In genomic region chr4:87220094-87220831, GRCh38 we compare ENCODE assay signal across 8 cellular contexts. TPM values are rescaled to one million over a fixed set of nuclear protein-coding genes. Genes with fewer than 3 reads are reported as not detected.
DNase-seq lines count a peak whose midpoint lies in the region.

TSS of gene KLHL8 (minus strand) at chr4:87220618. CDS start at chr4:87195539, 25,079 bp downstream.

- peak within 1 kb of the TSS; percentile 90 for H3K14ac ChIP-seq in neuronal stem cell (ENCODE audit: low read length)

- peak within 1 kb of the TSS; percentile 98 for H2AFZ ChIP-seq in neuronal stem cell (ENCODE audit: low read length)

- WGBS in neuronal stem cell (ENCODE audit: extremely low coverage in 2 of 2, insufficient read length in 2 of 2, insufficient replicate concordance in 1 of 2), 2 donors = no CpG with 5 or more reads among the region's 70 CpGs

- no peak within 1 kb of the TSS for H2AK5ac ChIP-seq in neuronal stem cell (ENCODE audit: low read depth, low read length)

- H3K9ac ChIP-seq in ES-I3 (ENCODE audit: low read depth, low read length) (peak within 1 kb of the TSS; percentile 94), neuronal stem cell (ENCODE audit: low read depth, low read length, poor library complexity) (peak within 1 kb of the TSS; percentile 96)

- peak within 1 kb of the TSS; percentile 87 for H3K4me2 ChIP-seq in neuronal stem cell (ENCODE audit: insufficient read depth, low read length, poor library complexity, severe bottlenecking)

- H2BK5ac ChIP-seq in neuronal stem cell (ENCODE audit: low read length) = peak within 1 kb of the TSS; percentile 91

- H3K4me1 ChIP-seq in ES-I3 (ENCODE audit: insufficient read depth, low read length) = no peaks in the 10 kb centered on the region
- H3K4me1 ChIP-seq in SJCRH30 = no peaks in the 10 kb centered on the region
- H3K4me1 ChIP-seq in neuronal stem cell (ENCODE audit: control insufficient read depth in 2 of 2, insufficient read depth in 1 of 2, low read depth in 1 of 2, low read length in 2 of 2) = peaks cover 3 to 6% of the 10 kb centered on the region in 2 donors

- peaks cover 6% of the 10 kb centered on the region for H3K79me1 ChIP-seq in neuronal stem cell (ENCODE audit: low read depth, low read length)

- DNase-seq in GOT3 (lab: John Stamatoyannopoulos, UW) (peak; percentile 73), LHCN-M2 (ENCODE audit: low read depth) (peak; percentile 88), SJCRH30 (peak; percentile 89 to 93), foreskin melanocyte (peak; percentile 83), neuronal stem cell (ENCODE audit: low spot score) (peak; percentile 83), substantia nigra (lab: John Stamatoyannopoulos, UW) (peak; percentile 33 to 95 (median 83))
- DNase-seq in activated naive CD4-positive, alpha-beta T cell (lab: John Stamatoyannopoulos, UW) = peak; percentile 61 to 90 (median 70)

- H3K4ac ChIP-seq in neuronal stem cell (ENCODE audit: low read length) = no peak within 1 kb of the TSS

- no peak within 1 kb of the TSS for H4K8ac ChIP-seq in neuronal stem cell (ENCODE audit: low read depth, low read length)

- H3K27ac ChIP-seq in SJCRH30 = peak within 1 kb of the TSS; percentile 83
- H3K27ac ChIP-seq in neuronal stem cell (replicated peaks; ENCODE audit: low read length) = peak within 1 kb of the TSS; percentile 95
- H3K27ac ChIP-seq in substantia nigra (ENCODE audit: low read depth, low read length, poor library complexity, severe bottlenecking) = peak within 1 kb of the TSS; percentile 89

- H3K9me3 ChIP-seq in ES-I3 (ENCODE audit: control insufficient read depth, insufficient read depth, low read length) (no peaks in the 10 kb centered on the region), SJCRH30 (replicated peaks) (no peaks in the 10 kb centered on the region), neuronal stem cell (replicated peaks in 1 of 2; ENCODE audit: control insufficient read depth in 2 of 2, insufficient read depth in 1 of 2, low read depth in 1 of 2, low read length in 2 of 2) (no peaks in the 10 kb centered on the region)

- no peak within 1 kb of the TSS for H2BK15ac ChIP-seq in neuronal stem cell (ENCODE audit: low read length)

- peak within 1 kb of the TSS; percentile 46 for H2BK12ac ChIP-seq in neuronal stem cell (ENCODE audit: low read length)

- H3K4me3 ChIP-seq in SJCRH30 (peak within 1 kb of the TSS; percentile 93), neuronal stem cell (ENCODE audit: low read length in 2 of 2) (peak within 1 kb of the TSS; percentile 76 to 89)

- H3K23ac ChIP-seq in neuronal stem cell (ENCODE audit: low read depth, low read length, poor library complexity) = peak within 1 kb of the TSS; percentile 58

- H3K18ac ChIP-seq in neuronal stem cell (ENCODE audit: low read length) = peak within 1 kb of the TSS; percentile 100

- H3K27me3 ChIP-seq in SJCRH30 (no peaks in the 10 kb centered on the region), neuronal stem cell (ENCODE audit: control insufficient read depth in 3 of 3, insufficient read depth in 3 of 3, low read depth in 1 of 3, low read length in 3 of 3) (peaks cover 0 to 11% (median 0%) of the 10 kb centered on the region in 3 experiments)

- no peak within 1 kb of the TSS for H2BK120ac ChIP-seq in neuronal stem cell (ENCODE audit: low read depth, low read length)

- no peak within 1 kb of the TSS for H4K91ac ChIP-seq in neuronal stem cell (ENCODE audit: low read depth, low read length, poor library complexity)

- H3K36me3 ChIP-seq in ES-I3 (ENCODE audit: insufficient read depth, low read length) (no peaks in the 10 kb centered on the region), SJCRH30 (no peaks in the 10 kb centered on the region), neuronal stem cell (replicated peaks in 1 of 2; ENCODE audit: control insufficient read depth in 2 of 2, insufficient read depth in 2 of 2, low read length in 2 of 2) (peaks cover 0 to 3% of the 10 kb centered on the region in 2 donors)

RNA-seq across cellular contexts. Expression of gene KLHL8, which starts in this region (rescaled TPM):
- total RNA-seq in LHCN-M2 (2014; rRNA removed) = 6.7 and 7.5 TPM in 2 replicates
- polyA plus RNA-seq in LHCN-M2 (2012) = 2.9 TPM
- 16.7 and 19.4 TPM in 2 replicates for total RNA-seq in SJCRH30 (2014; rRNA removed; shearing (Covaris generic))
- 9.6 TPM for polyA plus RNA-seq in neuronal stem cell (2013, experiment 1 of 2)
- 9.8 TPM for polyA plus RNA-seq in neuronal stem cell (2013, experiment 2 of 2)

Comparison
In these comparisons a context has a peak if more than half of its experiments do, and no peak if none do; other contexts are left out.
1. Peak in every context shown above with its lines: DNase-seq, H3K4me3 ChIP-seq and H3K27ac ChIP-seq.